In genomic region chr10:30902621-30903396, GRCh38 we compare ENCODE assay signal across 19 cellular contexts.
DNase-seq lines count a peak whose midpoint lies in the region; ATAC-seq and TF ChIP-seq lines count a peak whose summit lies in the region.
"Had no signal": no experiment of that assay in that cellular context is flagged by ENCODE, and none has a peak within 500 bp of the region (broad histone marks: within the 10 kb centered on the region; RNA-seq: fewer than 3 reads in every experiment).

No MANE protein-coding gene starts in this region.

- H3K27me3 ChIP-seq in right cardiac atrium (ENCODE audit: control insufficient read depth, insufficient read depth) (no peaks in the 10 kb centered on the region), right atrium auricular region (no peaks in the 10 kb centered on the region), spleen (replicated peaks in 1 of 7) (no peaks in the 10 kb centered on the region)

- TF ChIP-seq POLR2A in spleen (IDR thresholded peaks at IDR 0.05): no peak

- peaks cover 0 to 2% of the 10 kb centered on the region in 2 donors for H3K9me3 Mint-ChIP-seq in natural killer cell

- no peak overlapping the region for H3K4me3 Mint-ChIP-seq in natural killer cell
- H3K4me3 Mint-ChIP-seq: B cell, CD14-positive monocyte had no signal

- 95% methylated on average over 37 of the region's 37 CpGs for WGBS in right cardiac atrium
- 87 to 97% (median 96%) methylated on average over 21 to 37 of the region's 37 CpGs for WGBS in spleen, 5 donors

- H3K4me1 Mint-ChIP-seq in natural killer cell: no peaks in the 10 kb centered on the region
- H3K4me1 Mint-ChIP-seq: B cell had no signal

- H3K27ac ChIP-seq in right cardiac atrium (ENCODE audit: low read length) (no peak overlapping the region), right atrium auricular region (no peak overlapping the region), spleen (no peak overlapping the region)
- H3K27ac ChIP-seq: KMS-11 had no signal

- peak; percentile 14 to 55 (median 50) for DNase-seq in right cardiac atrium
- DNase-seq in right atrium auricular region (ENCODE audit: low spot score): no peak
- DNase-seq in midbrain (lab: John Stamatoyannopoulos, UW): peak; percentile 7
- peak; percentile 62 for DNase-seq in spleen
- DNase-seq in NCI-H1092 treated with DMSO at 0.1 percent for 48 hours (lab: John Stamatoyannopoulos, UW): no peak
- DNase-seq in cerebellar cortex (ENCODE audit: low spot score): no peak
- DNase-seq in natural killer cell: no peak
- DNase-seq: IMR-90; NCI-H1105 treated with DMSO at 0.1 percent for 48 hours; NCI-H2029 treated with DMSO at 0.1 percent for 48 hours; NCI-H226; NCI-H510A treated with DMSO at 0.1 percent for 48 hours; NCI-H774; NK-92 treated with Interleukin-12 subunit alpha and Interleukin-12 subunit beta, amount 100 ng/mL, for 24 hours had no signal

- no peak overlapping the region for H3K4me3 ChIP-seq in right cardiac atrium (ENCODE audit: low read length)
- no peak overlapping the region for H3K4me3 ChIP-seq in right atrium auricular region
- H3K4me3 ChIP-seq in spleen: no peak overlapping the region

- H3K27me3 Mint-ChIP-seq in natural killer cell (ENCODE audit: low read depth in 2 of 2): no peaks in the 10 kb centered on the region
- H3K27me3 Mint-ChIP-seq: B cell had no signal

- no peaks in the 10 kb centered on the region for H3K4me1 ChIP-seq in right cardiac atrium (ENCODE audit: control insufficient read depth, insufficient read depth, low read length)
- H3K4me1 ChIP-seq in right atrium auricular region: no peaks in the 10 kb centered on the region
- H3K4me1 ChIP-seq in spleen: no peaks in the 10 kb centered on the region

- H3K36me3 Mint-ChIP-seq in natural killer cell: peaks cover 24% of the 10 kb centered on the region

- no peak overlapping the region for H3K27ac Mint-ChIP-seq in natural killer cell
- H3K27ac Mint-ChIP-seq: B cell had no signal

- intact Hi-C loops in right cardiac atrium (cut with DNase I) (no loop called here), spleen (cut with DNase I; ENCODE audit: low total_unique reads) (no loop called here), natural killer cell (cut with micrococcal nuclease) (no loop called here)

- no peak for ATAC-seq in right cardiac atrium
- no peak for ATAC-seq in natural killer cell
- ATAC-seq: HCT116, Panc1 had no signal

- TF ChIP-seq CTCF in right atrium auricular region (IDR thresholded peaks at IDR 0.05) (no peak), spleen (IDR thresholded peaks at IDR 0.05 in 8 of 11, conservative IDR thresholded peaks at IDR 0.05 in 3 of 11) (no peak), natural killer cell (IDR thresholded peaks at IDR 0.05) (no peak)

- H3K9me3 ChIP-seq in right cardiac atrium (ENCODE audit: control insufficient read depth, low read length) (no peaks in the 10 kb centered on the region), right atrium auricular region (no peaks in the 10 kb centered on the region), spleen (peaks cover 0 to 6% (median 0%) of the 10 kb centered on the region in 8 donors)

- peaks cover 22% of the 10 kb centered on the region for H3K36me3 ChIP-seq in right atrium auricular region
- H3K36me3 ChIP-seq in spleen: peaks cover 0 to 67% (median 9%) of the 10 kb centered on the region in 6 donors

Comparison
In these comparisons a context has a peak if more than half of its experiments do, and no peak if none do; other contexts are left out.
1. DNase-seq: peak in right cardiac atrium (3 of 3), midbrain (single experiment) and spleen (single experiment); none in right atrium auricular region (single experiment), NCI-H1092 treated with DMSO at 0.1 percent for 48 hours (single experiment), cerebellar cortex (single experiment) and natural killer cell (single experiment).